In the genomic region with DNA sequence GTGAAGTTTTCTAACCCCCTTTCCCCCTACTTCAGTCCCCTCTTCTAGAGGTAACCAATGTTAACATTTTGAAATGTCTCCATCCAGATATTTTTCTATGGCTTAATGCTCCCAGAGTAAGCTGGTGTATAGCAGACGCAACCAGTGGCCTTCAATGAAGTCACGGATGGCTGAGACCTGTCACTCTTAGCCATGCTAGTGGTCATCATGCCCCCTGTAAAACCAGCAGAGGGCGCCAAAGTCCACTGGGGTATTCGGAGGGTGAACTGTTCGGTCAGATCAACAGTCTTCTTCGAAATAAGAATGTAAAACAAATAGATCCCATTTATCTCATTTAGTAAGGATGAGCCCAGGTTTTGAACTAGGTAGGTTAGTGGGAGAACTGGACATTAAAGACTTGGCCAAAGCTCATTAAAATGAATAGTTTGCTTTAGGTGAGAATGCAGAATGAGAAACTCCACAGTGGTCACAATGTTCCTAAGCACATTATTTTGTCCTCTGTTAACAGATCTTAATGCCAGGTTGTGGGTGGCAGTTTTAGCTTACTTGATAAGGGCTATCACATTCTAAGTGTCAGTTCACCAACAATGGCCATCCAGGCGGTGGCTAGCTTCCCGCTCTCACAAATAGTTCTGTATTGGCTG, we compare ENCODE assay signal across 8 cellular contexts. TPM values are rescaled to one million over a fixed set of nuclear protein-coding genes. Genes with fewer than 3 reads are reported as not detected.
DNase-seq lines count a peak whose midpoint lies in the region; ATAC-seq lines count a peak whose summit lies in the region.

No MANE protein-coding gene starts in this region.

- peak; percentile 66 for DNase-seq in DMS153 (lab: John Stamatoyannopoulos, UW)
- peak; percentile 29 for DNase-seq in NCI-H510A (lab: John Stamatoyannopoulos, UW)
- DNase-seq in activated T-cell treated with anti-CD3 and anti-CD28 coated beads, Interleukin-2, amount 50 U/mL, for 48 hours, result peak; percentile 68 to 70
- peak; percentile 43 for DNase-seq in left ventricle myocardium superior
- DNase-seq in stimulated activated CD4-positive, alpha-beta T cell treated with anti-CD3 and anti-CD28 coated beads, TNF-alpha, amount 100 ng/mL, for 48 hours (ENCODE audit: low read depth in 3 of 3), result peak; percentile 12 to 48 (median 37)

- ATAC-seq in GM19043 (IDR thresholded peaks at IDR 0.05; ENCODE audit: low read depth, unreplicated experiment), result peak; percentile 91
- peak; percentile 90 for ATAC-seq in HG03159 (IDR thresholded peaks at IDR 0.05; ENCODE audit: unreplicated experiment)
- ATAC-seq in left ventricle myocardium superior, result no peak
- no peak for ATAC-seq in HG02571 (IDR thresholded peaks at IDR 0.05; ENCODE audit: unreplicated experiment)

- intact Hi-C loops in left ventricle myocardium superior (cut with micrococcal nuclease), result loop anchor here (10.0 kb wide), 1 partner anchor 201 kb away; no protein-coding TSS in a partner anchor

RNA-seq across cellular contexts. Expression of gene MMP8, which starts 8.6 kb away (rescaled TPM):
- not detected for total RNA-seq in left ventricle myocardium superior

RNA-seq across cellular contexts. Expression of gene MMP27, which starts 27.8 kb away (rescaled TPM):
- not detected for total RNA-seq in left ventricle myocardium superior

RNA-seq across cellular contexts. Expression of gene MMP10, which starts 47.1 kb away (rescaled TPM):
- not detected for total RNA-seq in left ventricle myocardium superior

Comparison
In these comparisons a context has a peak if more than half of its experiments do, and no peak if none do; other contexts are left out.
1. ATAC-seq: peak in GM19043 (single experiment) and HG03159 (single experiment); none in left ventricle myocardium superior (single experiment) and HG02571 (single experiment).
2. Peak in every context shown above with its lines, with median percentiles within 50 percentile points of each other: DNase-seq.